Comparison of ENCODE assay signal across 1 cellular context in the genomic region with DNA sequence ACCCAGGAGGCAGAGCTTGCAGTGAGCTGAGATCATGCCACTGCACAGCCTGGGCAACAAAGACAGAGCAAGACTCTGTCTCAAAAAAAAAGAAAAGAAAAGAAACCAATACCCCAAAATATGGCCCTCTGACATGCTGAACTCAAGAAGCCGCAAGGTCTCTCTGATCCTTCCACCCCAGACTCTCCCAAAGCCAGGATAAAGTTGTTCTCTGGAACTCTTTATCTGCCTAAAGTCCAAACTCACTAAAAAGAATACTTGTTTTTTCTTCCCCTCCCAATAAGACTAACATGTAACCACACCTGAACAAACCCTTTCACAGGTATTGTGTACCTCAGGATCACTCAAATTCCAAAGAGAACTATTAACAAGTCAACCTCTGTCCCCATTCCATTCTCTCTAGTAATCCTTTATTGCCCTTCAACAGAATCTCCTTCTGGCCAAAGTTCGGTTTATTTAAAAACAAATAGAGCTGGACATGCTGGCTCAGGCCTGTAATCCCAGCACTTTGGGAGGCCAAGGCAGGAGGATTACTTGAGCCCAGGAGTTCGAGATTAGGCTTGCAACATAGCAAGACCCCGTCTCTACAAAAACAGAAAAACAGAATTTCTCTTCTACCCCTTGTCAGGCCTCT.
A peak's percentile ranks its signal among the peaks of the same experiment; 100 is the strongest.
TF ChIP-seq lines count a peak whose summit lies in the region.

No MANE protein-coding gene starts in this region.

TF ChIP-seq in HepG2, 621 proteins besides CTCF, POLR2A, EP300 and RAD21 (continued from another document and continues in another):
- TF ChIP-seq, protein P1, sequence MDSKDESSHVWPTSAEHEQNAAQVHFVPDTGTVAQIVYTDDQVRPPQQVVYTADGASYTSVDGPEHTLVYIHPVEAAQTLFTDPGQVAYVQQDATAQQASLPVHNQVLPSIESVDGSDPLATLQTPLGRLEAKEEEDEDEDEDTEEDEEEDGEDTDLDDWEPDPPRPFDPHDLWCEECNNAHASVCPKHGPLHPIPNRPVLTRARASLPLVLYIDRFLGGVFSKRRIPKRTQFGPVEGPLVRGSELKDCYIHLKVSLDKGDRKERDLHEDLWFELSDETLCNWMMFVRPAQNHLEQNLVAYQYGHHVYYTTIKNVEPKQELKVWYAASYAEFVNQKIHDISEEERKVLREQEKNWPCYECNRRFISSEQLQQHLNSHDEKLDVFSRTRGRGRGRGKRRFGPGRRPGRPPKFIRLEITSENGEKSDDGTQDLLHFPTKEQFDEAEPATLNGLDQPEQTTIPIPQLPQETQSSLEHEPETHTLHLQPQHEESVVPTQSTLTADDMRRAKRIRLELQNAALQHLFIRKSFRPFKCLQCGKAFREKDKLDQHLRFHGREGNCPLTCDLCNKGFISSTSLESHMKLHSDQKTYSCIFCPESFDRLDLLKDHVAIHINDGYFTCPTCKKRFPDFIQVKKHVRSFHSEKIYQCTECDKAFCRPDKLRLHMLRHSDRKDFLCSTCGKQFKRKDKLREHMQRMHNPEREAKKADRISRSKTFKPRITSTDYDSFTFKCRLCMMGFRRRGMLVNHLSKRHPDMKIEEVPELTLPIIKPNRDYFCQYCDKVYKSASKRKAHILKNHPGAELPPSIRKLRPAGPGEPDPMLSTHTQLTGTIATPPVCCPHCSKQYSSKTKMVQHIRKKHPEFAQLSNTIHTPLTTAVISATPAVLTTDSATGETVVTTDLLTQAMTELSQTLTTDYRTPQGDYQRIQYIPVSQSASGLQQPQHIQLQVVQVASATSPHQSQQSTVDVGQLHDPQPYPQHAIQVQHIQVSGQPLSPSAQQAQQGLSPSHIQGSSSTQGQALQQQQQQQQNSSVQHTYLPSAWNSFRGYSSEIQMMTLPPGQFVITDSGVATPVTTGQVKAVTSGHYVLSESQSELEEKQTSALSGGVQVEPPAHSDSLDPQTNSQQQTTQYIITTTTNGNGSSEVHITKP (CRISPR knock-in tag; IDR thresholded peaks at IDR 0.05; ENCODE audit: low read depth): no peak
- TF ChIP-seq KLF15 (CRISPR knock-in tag; IDR thresholded peaks at IDR 0.05; ENCODE audit: borderline replicate concordance) (no peak), ZNF766 (CRISPR knock-in tag; IDR thresholded peaks at IDR 0.05; ENCODE audit: borderline replicate concordance) (no peak), TOPORS (CRISPR knock-in tag; IDR thresholded peaks at IDR 0.05) (no peak), TCF7 (IDR thresholded peaks at IDR 0.05; ENCODE audit: low read depth) (peak; percentile 51), CHD4 (IDR thresholded peaks at IDR 0.05; ENCODE audit: borderline replicate concordance, low read length) (peak; percentile 43; the same call in 1 of the 2 replicates), ZNF782 (CRISPR knock-in tag; IDR thresholded peaks at IDR 0.05; ENCODE audit: borderline replicate concordance) (no peak), NCOR1 (IDR thresholded peaks at IDR 0.05; ENCODE audit: borderline replicate concordance, low read length) (peak; percentile 75; the same call in 1 of the 2 replicates), FOSL2 (CRISPR knock-in tag; IDR thresholded peaks at IDR 0.05) (peak; percentile 74), HMG20A (CRISPR knock-in tag; IDR thresholded peaks at IDR 0.05; ENCODE audit: borderline replicate concordance) (peak; percentile 35; the same call in 1 of the 2 replicates), ZNF224 (CRISPR knock-in tag; IDR thresholded peaks at IDR 0.05) (no peak), ZEB1 (IDR thresholded peaks at IDR 0.05; ENCODE audit: insufficient replicate concordance, low read depth) (peak; percentile 99), NCOA2 (CRISPR knock-in tag; IDR thresholded peaks at IDR 0.05) (peak; percentile 77), HNF4A (CRISPR knock-in tag; IDR thresholded peaks at IDR 0.05) (peak; percentile 91), ZMAT3 (CRISPR knock-in tag; conservative IDR thresholded peaks at IDR 0.05) (no peak), ZNF564 (CRISPR knock-in tag; IDR thresholded peaks at IDR 0.05) (no peak), ZNF773 (CRISPR knock-in tag; IDR thresholded peaks at IDR 0.05; ENCODE audit: borderline replicate concordance) (no peak), FOXC1 (CRISPR knock-in tag; IDR thresholded peaks at IDR 0.05; ENCODE audit: borderline replicate concordance) (no peak), SNAI1 (CRISPR knock-in tag; IDR thresholded peaks at IDR 0.05; ENCODE audit: borderline replicate concordance) (no peak), ZNF225 (CRISPR knock-in tag; IDR thresholded peaks at IDR 0.05) (no peak), ZNF737 (CRISPR knock-in tag; IDR thresholded peaks at IDR 0.05; ENCODE audit: borderline replicate concordance) (no peak), ZNF792 (CRISPR knock-in tag; IDR thresholded peaks at IDR 0.05) (peak; percentile 63), ZBTB38 (CRISPR knock-in tag; IDR thresholded peaks at IDR 0.05) (no peak), CAMTA2 (CRISPR knock-in tag; IDR thresholded peaks at IDR 0.05; ENCODE audit: borderline replicate concordance) (no peak), MAFG (CRISPR knock-in tag; IDR thresholded peaks at IDR 0.05) (no peak), SMC3 (IDR thresholded peaks at IDR 0.05; ENCODE audit: low read length) (no peak), NBN (conservative IDR thresholded peaks at IDR 0.05) (no peak), HES4 (CRISPR knock-in tag; IDR thresholded peaks at IDR 0.05; ENCODE audit: borderline replicate concordance) (no peak), NFKBIZ (CRISPR knock-in tag; IDR thresholded peaks at IDR 0.05) (no peak), ZNF775 (CRISPR knock-in tag; IDR thresholded peaks at IDR 0.05; ENCODE audit: borderline replicate concordance) (no peak), HOXD1 (CRISPR knock-in tag; IDR thresholded peaks at IDR 0.05) (no peak), PHF5A (CRISPR knock-in tag; IDR thresholded peaks at IDR 0.05; ENCODE audit: low read depth, unreplicated experiment) (no peak), NR2F2 (IDR thresholded peaks at IDR 0.05; ENCODE audit: borderline replicate concordance, low read depth) (peak; percentile 31; the same call in 1 of the 2 replicates), CCAR2 (optimal IDR thresholded peaks at IDR 0.05; ENCODE audit: low read depth, low read length) (no peak), AGO2 (optimal IDR thresholded peaks at IDR 0.05; ENCODE audit: low read depth, low read length) (no peak)
- TF ChIP-seq, protein P2, sequence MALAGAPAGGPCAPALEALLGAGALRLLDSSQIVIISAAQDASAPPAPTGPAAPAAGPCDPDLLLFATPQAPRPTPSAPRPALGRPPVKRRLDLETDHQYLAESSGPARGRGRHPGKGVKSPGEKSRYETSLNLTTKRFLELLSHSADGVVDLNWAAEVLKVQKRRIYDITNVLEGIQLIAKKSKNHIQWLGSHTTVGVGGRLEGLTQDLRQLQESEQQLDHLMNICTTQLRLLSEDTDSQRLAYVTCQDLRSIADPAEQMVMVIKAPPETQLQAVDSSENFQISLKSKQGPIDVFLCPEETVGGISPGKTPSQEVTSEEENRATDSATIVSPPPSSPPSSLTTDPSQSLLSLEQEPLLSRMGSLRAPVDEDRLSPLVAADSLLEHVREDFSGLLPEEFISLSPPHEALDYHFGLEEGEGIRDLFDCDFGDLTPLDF (CRISPR knock-in tag; IDR thresholded peaks at IDR 0.05): no peak
- TF ChIP-seq, protein P3, sequence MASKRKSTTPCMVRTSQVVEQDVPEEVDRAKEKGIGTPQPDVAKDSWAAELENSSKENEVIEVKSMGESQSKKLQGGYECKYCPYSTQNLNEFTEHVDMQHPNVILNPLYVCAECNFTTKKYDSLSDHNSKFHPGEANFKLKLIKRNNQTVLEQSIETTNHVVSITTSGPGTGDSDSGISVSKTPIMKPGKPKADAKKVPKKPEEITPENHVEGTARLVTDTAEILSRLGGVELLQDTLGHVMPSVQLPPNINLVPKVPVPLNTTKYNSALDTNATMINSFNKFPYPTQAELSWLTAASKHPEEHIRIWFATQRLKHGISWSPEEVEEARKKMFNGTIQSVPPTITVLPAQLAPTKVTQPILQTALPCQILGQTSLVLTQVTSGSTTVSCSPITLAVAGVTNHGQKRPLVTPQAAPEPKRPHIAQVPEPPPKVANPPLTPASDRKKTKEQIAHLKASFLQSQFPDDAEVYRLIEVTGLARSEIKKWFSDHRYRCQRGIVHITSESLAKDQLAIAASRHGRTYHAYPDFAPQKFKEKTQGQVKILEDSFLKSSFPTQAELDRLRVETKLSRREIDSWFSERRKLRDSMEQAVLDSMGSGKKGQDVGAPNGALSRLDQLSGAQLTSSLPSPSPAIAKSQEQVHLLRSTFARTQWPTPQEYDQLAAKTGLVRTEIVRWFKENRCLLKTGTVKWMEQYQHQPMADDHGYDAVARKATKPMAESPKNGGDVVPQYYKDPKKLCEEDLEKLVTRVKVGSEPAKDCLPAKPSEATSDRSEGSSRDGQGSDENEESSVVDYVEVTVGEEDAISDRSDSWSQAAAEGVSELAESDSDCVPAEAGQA (IDR thresholded peaks at IDR 0.05; ENCODE audit: low read depth): no peak
- TF ChIP-seq, protein P3 (CRISPR knock-in tag; IDR thresholded peaks at IDR 0.05; ENCODE audit: borderline replicate concordance): no peak
- TF ChIP-seq, protein P4, sequence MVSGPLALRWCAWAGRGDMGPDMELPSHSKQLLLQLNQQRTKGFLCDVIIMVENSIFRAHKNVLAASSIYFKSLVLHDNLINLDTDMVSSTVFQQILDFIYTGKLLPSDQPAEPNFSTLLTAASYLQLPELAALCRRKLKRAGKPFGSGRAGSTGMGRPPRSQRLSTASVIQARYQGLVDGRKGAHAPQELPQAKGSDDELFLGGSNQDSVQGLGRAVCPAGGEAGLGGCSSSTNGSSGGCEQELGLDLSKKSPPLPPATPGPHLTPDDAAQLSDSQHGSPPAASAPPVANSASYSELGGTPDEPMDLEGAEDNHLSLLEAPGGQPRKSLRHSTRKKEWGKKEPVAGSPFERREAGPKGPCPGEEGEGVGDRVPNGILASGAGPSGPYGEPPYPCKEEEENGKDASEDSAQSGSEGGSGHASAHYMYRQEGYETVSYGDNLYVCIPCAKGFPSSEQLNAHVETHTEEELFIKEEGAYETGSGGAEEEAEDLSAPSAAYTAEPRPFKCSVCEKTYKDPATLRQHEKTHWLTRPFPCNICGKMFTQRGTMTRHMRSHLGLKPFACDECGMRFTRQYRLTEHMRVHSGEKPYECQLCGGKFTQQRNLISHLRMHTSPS (CRISPR knock-in tag; IDR thresholded peaks at IDR 0.05; ENCODE audit: low read depth): no peak
- TF ChIP-seq, protein P5, sequence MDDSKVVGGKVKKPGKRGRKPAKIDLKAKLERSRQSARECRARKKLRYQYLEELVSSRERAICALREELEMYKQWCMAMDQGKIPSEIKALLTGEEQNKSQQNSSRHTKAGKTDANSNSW (CRISPR knock-in tag; IDR thresholded peaks at IDR 0.05; ENCODE audit: borderline replicate concordance): no peak
- TF ChIP-seq, protein P6, sequence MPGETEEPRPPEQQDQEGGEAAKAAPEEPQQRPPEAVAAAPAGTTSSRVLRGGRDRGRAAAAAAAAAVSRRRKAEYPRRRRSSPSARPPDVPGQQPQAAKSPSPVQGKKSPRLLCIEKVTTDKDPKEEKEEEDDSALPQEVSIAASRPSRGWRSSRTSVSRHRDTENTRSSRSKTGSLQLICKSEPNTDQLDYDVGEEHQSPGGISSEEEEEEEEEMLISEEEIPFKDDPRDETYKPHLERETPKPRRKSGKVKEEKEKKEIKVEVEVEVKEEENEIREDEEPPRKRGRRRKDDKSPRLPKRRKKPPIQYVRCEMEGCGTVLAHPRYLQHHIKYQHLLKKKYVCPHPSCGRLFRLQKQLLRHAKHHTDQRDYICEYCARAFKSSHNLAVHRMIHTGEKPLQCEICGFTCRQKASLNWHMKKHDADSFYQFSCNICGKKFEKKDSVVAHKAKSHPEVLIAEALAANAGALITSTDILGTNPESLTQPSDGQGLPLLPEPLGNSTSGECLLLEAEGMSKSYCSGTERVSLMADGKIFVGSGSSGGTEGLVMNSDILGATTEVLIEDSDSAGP (CRISPR knock-in tag; IDR thresholded peaks at IDR 0.05; ENCODE audit: borderline replicate concordance): no peak
